Comparison of ENCODE assay signal across 8 cellular contexts in the genomic region with DNA sequence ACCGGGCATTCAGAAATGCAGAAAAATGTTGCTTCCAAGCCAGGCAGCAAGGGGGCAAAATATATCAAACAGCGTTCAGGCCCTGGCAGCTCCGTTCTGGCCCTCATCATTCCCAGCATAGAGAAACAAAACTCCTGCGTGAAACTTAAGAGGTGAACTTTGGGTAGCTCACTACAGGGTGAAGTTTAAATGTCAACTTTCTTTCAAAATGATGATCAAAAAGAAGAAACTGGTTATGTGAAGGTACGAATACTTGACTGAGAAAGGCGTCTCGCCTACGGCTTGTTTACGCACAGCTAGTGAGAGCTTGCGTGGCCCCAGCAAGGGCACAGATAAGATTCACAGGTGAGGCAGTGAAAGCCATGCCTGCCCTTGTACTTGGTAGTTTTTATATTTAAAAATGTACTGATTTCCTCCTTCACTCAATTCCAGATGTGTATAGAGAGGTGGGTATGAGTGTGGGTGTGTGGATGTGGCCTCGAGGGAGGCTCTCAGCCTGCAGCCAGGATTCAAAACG.
DNase-seq lines count a peak whose midpoint lies in the region; ATAC-seq and TF ChIP-seq lines count a peak whose summit lies in the region.

No MANE protein-coding gene starts in this region.

- ATAC-seq in HG02759 (IDR thresholded peaks at IDR 0.05; ENCODE audit: unreplicated experiment) (peak; percentile 23), T-helper 17 cell (peak; percentile 72)

- no peaks in the 10 kb centered on the region for H3K9me3 ChIP-seq in T-helper 17 cell (ENCODE audit: control insufficient read depth, low read length, poor library complexity, severe bottlenecking)
- no peaks in the 10 kb centered on the region for H3K9me3 ChIP-seq in WERI-Rb-1 (ENCODE audit: severe bottlenecking)

- H3K4me3 ChIP-seq in WERI-Rb-1 (ENCODE audit: low read depth, low read length): no peak overlapping the region

- no peak overlapping the region for H3K27ac ChIP-seq in WERI-Rb-1

- H3K4me1 Mint-ChIP-seq in T-helper 17 cell: peaks cover 45% of the 10 kb centered on the region

- H3K27ac Mint-ChIP-seq in T-helper 17 cell: peak overlapping the region; percentile 96

- H3K4me3 Mint-ChIP-seq in T-helper 17 cell: peak overlapping the region; percentile 95

- peaks cover 7% of the 10 kb centered on the region for H3K36me3 ChIP-seq in WERI-Rb-1

- DNase-seq in GM13976 (ENCODE audit: low spot score) (peak; percentile 67), T-helper 17 cell (no peak), WERI-Rb-1 (no peak), NCI-H1436 treated with DMSO at 0.1 percent for 48 hours (lab: John Stamatoyannopoulos, UW) (no peak), DMS79 (lab: John Stamatoyannopoulos, UW) (no peak), activated gamma-delta T cell (lab: John Stamatoyannopoulos, UW) (no peak)
- DNase-seq in effector CD4-positive, alpha-beta T cell: peak; percentile 61

- TF ChIP-seq CTCF in GM13976 (IDR thresholded peaks at IDR 0.05; ENCODE audit: borderline replicate concordance, control extremely low read depth, extremely low read depth, insufficient read depth, missing control alignments): peak; percentile 5
- no peak for TF ChIP-seq CTCF in WERI-Rb-1 (IDR thresholded peaks at IDR 0.05; ENCODE audit: low read depth, low read length)

- no peaks in the 10 kb centered on the region for H3K27me3 Mint-ChIP-seq in T-helper 17 cell

- no peaks in the 10 kb centered on the region for H3K27me3 ChIP-seq in WERI-Rb-1 (ENCODE audit: insufficient read depth, low read depth, severe bottlenecking)

- in situ Hi-C loops in GM13976 (cut with MboI; ENCODE audit: low sequenced_read_pairs, unreplicated experiment): no loop called here

- no peaks in the 10 kb centered on the region for H3K36me3 Mint-ChIP-seq in T-helper 17 cell (ENCODE audit: low read depth)

Comparison
In these comparisons a context has a peak if more than half of its experiments do, and no peak if none do; other contexts are left out.
1. DNase-seq: peak in GM13976 (single experiment) and effector CD4-positive, alpha-beta T cell (single experiment); none in T-helper 17 cell (0 of 3), WERI-Rb-1 (single experiment), NCI-H1436 treated with DMSO at 0.1 percent for 48 hours (single experiment), DMS79 (single experiment) and activated gamma-delta T cell (single experiment).